Comparison of ENCODE assay signal across 1 cellular context in the genomic region with DNA sequence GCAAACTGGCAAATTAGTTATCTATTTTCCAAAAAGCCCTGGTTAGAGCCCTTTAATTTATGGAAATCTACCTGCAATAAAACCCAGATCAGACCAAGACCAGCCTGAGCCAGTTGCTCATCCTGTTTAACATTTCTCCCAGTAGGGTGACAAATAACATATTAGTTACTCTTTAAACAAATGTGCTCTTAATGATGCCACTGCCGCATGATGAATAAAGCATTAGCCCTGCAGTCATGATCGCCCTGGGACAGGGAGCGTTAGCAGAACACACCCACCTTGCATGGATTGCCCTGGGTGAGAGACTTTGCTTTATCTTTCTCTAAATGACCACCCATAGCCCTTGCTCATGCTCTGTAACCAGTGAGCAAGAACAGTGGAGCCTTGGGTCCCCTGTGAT.
TF ChIP-seq lines count a peak whose summit lies in the region.

No MANE protein-coding gene starts in this region.

TF ChIP-seq in GM23338, 12 proteins besides CTCF, POLR2A, EP300 and RAD21 (continued from another document):
- TF ChIP-seq ZNF462 (CRISPR knock-in tag; IDR thresholded peaks at IDR 0.05) (no peak), JUNB (IDR thresholded peaks at IDR 0.05; ENCODE audit: unreplicated experiment) (no peak), POLR2AphosphoS5 (IDR thresholded peaks at IDR 0.05; ENCODE audit: low read depth) (no peak), ETS1 (IDR thresholded peaks at IDR 0.05) (no peak), STAT1 (IDR thresholded peaks at IDR 0.05; ENCODE audit: unreplicated experiment) (no peak)
TF ChIP-seq in GM23338: peak in this region for 0.
